ENCODE assay signal across 18 cellular contexts in the genomic region with DNA sequence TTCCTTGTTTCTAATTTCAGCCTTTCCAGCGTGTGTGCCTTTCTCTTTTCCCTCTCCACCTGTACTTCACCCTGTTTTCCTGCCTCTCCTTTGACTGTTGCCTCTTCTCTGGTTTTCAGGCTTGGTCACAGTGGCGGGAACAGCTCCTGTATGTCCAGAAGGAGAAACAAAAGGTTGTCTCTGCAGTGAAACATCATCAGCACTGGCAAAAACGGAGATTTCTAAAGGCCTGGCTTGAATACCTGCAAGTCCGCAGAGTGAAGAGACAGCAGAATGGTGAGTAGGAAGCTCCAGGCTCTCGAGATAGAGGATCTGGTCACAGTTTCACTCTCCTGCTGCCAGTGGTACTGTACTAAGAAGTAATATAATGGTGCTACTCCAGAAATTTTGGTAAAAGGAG.
DNase-seq lines count a peak whose midpoint lies in the region; ATAC-seq lines count a peak whose summit lies in the region.
"Had no signal": no experiment of that assay in that cellular context is flagged by ENCODE, and none has a peak within 500 bp of the region (broad histone marks: within the 10 kb centered on the region; RNA-seq: fewer than 3 reads in every experiment).

No MANE protein-coding gene starts in this region.

- no peak overlapping the region for H3K4me3 Mint-ChIP-seq in activated CD4-positive, alpha-beta T cell treated with anti-CD3 and anti-CD28 coated beads, Interleukin-2, amount 10 ng/mL, durations not matched to agents 24 days and 14 days
- no peak overlapping the region for H3K4me3 Mint-ChIP-seq in stimulated activated naive CD8-positive, alpha-beta T cell treated with anti-CD3 and anti-CD28 coated beads, Interleukin-15, Interleukin-2, amounts not matched to agents 100 ng/mL and 50 ng/mL, for 24 hours
- no peak overlapping the region for H3K4me3 Mint-ChIP-seq in stimulated activated naive CD8-positive, alpha-beta T cell treated with anti-CD3 and anti-CD28 coated beads, Interleukin-15, amount 100 ng/mL, for 72 hours
- no peak overlapping the region for H3K4me3 Mint-ChIP-seq in immature natural killer cell

- no peaks in the 10 kb centered on the region for H3K9me3 Mint-ChIP-seq in activated CD4-positive, alpha-beta T cell treated with anti-CD3 and anti-CD28 coated beads, Interleukin-2, amount 10 ng/mL, durations not matched to agents 24 days and 14 days
- H3K9me3 Mint-ChIP-seq in stimulated activated naive CD8-positive, alpha-beta T cell treated with anti-CD3 and anti-CD28 coated beads, Interleukin-15, Interleukin-2, amounts not matched to agents 100 ng/mL and 50 ng/mL, for 24 hours: no peaks in the 10 kb centered on the region
- no peaks in the 10 kb centered on the region for H3K9me3 Mint-ChIP-seq in stimulated activated naive CD8-positive, alpha-beta T cell treated with anti-CD3 and anti-CD28 coated beads, Interleukin-15, amount 100 ng/mL, for 72 hours
- H3K9me3 Mint-ChIP-seq in immature natural killer cell: no peaks in the 10 kb centered on the region

- peak overlapping the region; percentile 55 for H3K27ac Mint-ChIP-seq in activated CD4-positive, alpha-beta T cell treated with anti-CD3 and anti-CD28 coated beads, Interleukin-2, amount 10 ng/mL, durations not matched to agents 24 days and 14 days
- peak overlapping the region; percentile 63 for H3K27ac Mint-ChIP-seq in stimulated activated naive CD8-positive, alpha-beta T cell treated with anti-CD3 and anti-CD28 coated beads, Interleukin-15, Interleukin-2, amounts not matched to agents 100 ng/mL and 50 ng/mL, for 24 hours
- peak overlapping the region in 1 of 2 donors; percentile 51 for H3K27ac Mint-ChIP-seq in stimulated activated naive CD8-positive, alpha-beta T cell treated with anti-CD3 and anti-CD28 coated beads, Interleukin-15, amount 100 ng/mL, for 72 hours
- H3K27ac Mint-ChIP-seq in immature natural killer cell: peak overlapping the region in 4 of 6 donors; percentile 6 to 63 (median 54)

- DNase-seq in activated CD4-positive, alpha-beta T cell treated with anti-CD3 and anti-CD28 coated beads, Interleukin-2, amount 10 ng/mL, durations not matched to agents 24 days and 14 days: no peak
- DNase-seq in activated CD4-positive, alpha-beta T cell treated with anti-CD3 and anti-CD28 coated beads for 48 hours: no peak
- no peak for DNase-seq in stimulated activated naive CD8-positive, alpha-beta T cell treated with anti-CD3 and anti-CD28 coated beads, Interleukin-15, amount 100 ng/mL, for 72 hours
- no peak for DNase-seq in immature natural killer cell
- no peak for DNase-seq in iPS-NIHi11 (ENCODE audit: low spot score)
- no peak for DNase-seq in SHP77 (lab: John Stamatoyannopoulos, UW)
- no peak for DNase-seq in NCI-H82 (lab: John Stamatoyannopoulos, UW)
- DNase-seq: DMS79, Karpas-422, MV-4-11, NCI-H1694, NCI-H2081, NCI-H2171, NCI-H345, NCI-H524, NCI-H774 had no signal

- intact Hi-C loops in activated CD4-positive, alpha-beta T cell treated with anti-CD3 and anti-CD28 coated beads, Interleukin-2, amount 10 ng/mL, durations not matched to agents 24 days and 14 days (cut with micrococcal nuclease): no loop called here

- H3K36me3 Mint-ChIP-seq in activated CD4-positive, alpha-beta T cell treated with anti-CD3 and anti-CD28 coated beads, Interleukin-2, amount 10 ng/mL, durations not matched to agents 24 days and 14 days (ENCODE audit: low read depth): peaks cover 58% of the 10 kb centered on the region
- peaks cover 65% of the 10 kb centered on the region for H3K36me3 Mint-ChIP-seq in stimulated activated naive CD8-positive, alpha-beta T cell treated with anti-CD3 and anti-CD28 coated beads, Interleukin-15, Interleukin-2, amounts not matched to agents 100 ng/mL and 50 ng/mL, for 24 hours (ENCODE audit: low read depth)
- H3K36me3 Mint-ChIP-seq in immature natural killer cell: peaks cover 8 to 30% (median 18%) of the 10 kb centered on the region in 3 donors

- peaks cover 4% of the 10 kb centered on the region for H3K4me1 Mint-ChIP-seq in activated CD4-positive, alpha-beta T cell treated with anti-CD3 and anti-CD28 coated beads, Interleukin-2, amount 10 ng/mL, durations not matched to agents 24 days and 14 days
- peaks cover 15% of the 10 kb centered on the region for H3K4me1 Mint-ChIP-seq in stimulated activated naive CD8-positive, alpha-beta T cell treated with anti-CD3 and anti-CD28 coated beads, Interleukin-15, Interleukin-2, amounts not matched to agents 100 ng/mL and 50 ng/mL, for 24 hours (ENCODE audit: low read depth)
- peaks cover 10% of the 10 kb centered on the region for H3K4me1 Mint-ChIP-seq in stimulated activated naive CD8-positive, alpha-beta T cell treated with anti-CD3 and anti-CD28 coated beads, Interleukin-15, amount 100 ng/mL, for 72 hours
- H3K4me1 Mint-ChIP-seq in immature natural killer cell: peaks cover 0 to under 1% of the 10 kb centered on the region in 2 donors

- no peak for ATAC-seq in stimulated activated naive CD8-positive, alpha-beta T cell treated with anti-CD3 and anti-CD28 coated beads, Interleukin-15, amount 100 ng/mL, for 72 hours
- ATAC-seq: Panc1 had no signal

- H3K27me3 Mint-ChIP-seq in activated CD4-positive, alpha-beta T cell treated with anti-CD3 and anti-CD28 coated beads, Interleukin-2, amount 10 ng/mL, durations not matched to agents 24 days and 14 days: no peaks in the 10 kb centered on the region
- H3K27me3 Mint-ChIP-seq in stimulated activated naive CD8-positive, alpha-beta T cell treated with anti-CD3 and anti-CD28 coated beads, Interleukin-15, Interleukin-2, amounts not matched to agents 100 ng/mL and 50 ng/mL, for 24 hours: no peaks in the 10 kb centered on the region
- no peaks in the 10 kb centered on the region for H3K27me3 Mint-ChIP-seq in stimulated activated naive CD8-positive, alpha-beta T cell treated with anti-CD3 and anti-CD28 coated beads, Interleukin-15, amount 100 ng/mL, for 72 hours
- H3K27me3 Mint-ChIP-seq in immature natural killer cell (ENCODE audit: low read depth in 3 of 3): peaks cover 0 to 6% (median 0%) of the 10 kb centered on the region in 3 donors
